In the genomic region with DNA sequence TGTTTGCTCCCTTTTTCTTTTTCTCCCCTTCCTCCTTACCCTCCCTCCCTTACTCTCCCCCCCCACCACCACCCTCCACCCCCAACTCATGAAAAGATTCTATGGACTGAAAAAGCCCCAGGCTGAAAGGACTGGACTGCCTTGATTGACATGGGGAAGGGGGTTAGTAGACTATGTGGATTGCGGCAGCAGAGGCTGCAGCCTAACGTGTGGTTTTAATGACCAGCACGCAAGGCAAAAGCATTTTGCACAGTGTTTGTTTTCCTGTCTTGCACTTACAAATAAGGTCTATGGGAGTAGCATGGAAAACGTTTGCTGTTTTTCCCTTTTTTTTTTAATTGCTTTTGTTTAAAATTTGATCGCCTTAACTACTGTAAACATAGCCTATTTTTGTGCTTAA, we compare ENCODE assay signal across 23 cellular contexts. TPM values are rescaled to one million over a fixed set of nuclear protein-coding genes. Genes with fewer than 3 reads are reported as not detected.
DNase-seq lines count a peak whose midpoint lies in the region; ATAC-seq, FAIRE-seq and TF ChIP-seq lines count a peak whose summit lies in the region.
"Had no signal": no experiment of that assay in that cellular context is flagged by ENCODE, and none has a peak within 500 bp of the region (broad histone marks: within the 10 kb centered on the region; RNA-seq: fewer than 3 reads in every experiment).

No MANE protein-coding gene starts in this region.

- H3K36me3 Mint-ChIP-seq in activated T-helper 1 cell treated with anti-CD3 and anti-CD28 coated beads, Interleukin-12 subunit alpha, Interleukin-12 subunit beta, Interleukin-2, Interleukin-4 antibody, amounts not matched to agents 30 ng/mL and 10 ng/mL and 1 ng/mL, durations not matched to agents 14 hours and 24 hours and 36 hours (ENCODE audit: low read depth), result peaks cover 7% of the 10 kb centered on the region

- H3K4me3 ChIP-seq in neural cell (ENCODE audit: low read length) (peak overlapping the region; percentile 30), right cardiac atrium (ENCODE audit: low read length) (no peak overlapping the region), trophoblast cell (ENCODE audit: low read depth, low read length) (no peak overlapping the region)
- H3K4me3 ChIP-seq: breast epithelium, spleen had no signal

- peaks cover 2% of the 10 kb centered on the region for H3K27me3 Mint-ChIP-seq in activated T-helper 1 cell treated with anti-CD3 and anti-CD28 coated beads, Interleukin-12 subunit alpha, Interleukin-12 subunit beta, Interleukin-2, Interleukin-4 antibody, amounts not matched to agents 30 ng/mL and 10 ng/mL and 1 ng/mL, durations not matched to agents 14 hours and 24 hours and 36 hours (ENCODE audit: insufficient read depth)
- H3K27me3 Mint-ChIP-seq: dendritic cell treated with granulocyte-macrophage colony-stimulating factor and Interleukin-4, amounts not matched to agents 40 ng/mL and 50 ng/mL, for 4 days had no signal

- H3K36me3 ChIP-seq in neural cell (ENCODE audit: insufficient read depth, low read length) (peaks cover 8% of the 10 kb centered on the region), trophoblast cell (ENCODE audit: control insufficient read depth in 1 of 2, insufficient read depth in 2 of 2, low read length in 2 of 2) (peaks cover 15 to 16% of the 10 kb centered on the region in 2 experiments)

- no peak overlapping the region for H2AFZ ChIP-seq in neural cell (ENCODE audit: low read depth, low read length)
- H2AFZ ChIP-seq in trophoblast cell (ENCODE audit: insufficient read depth, low read length, poor library complexity), result no peak overlapping the region

- H2BK5ac ChIP-seq in trophoblast cell (ENCODE audit: low read depth, low read length, poor library complexity), result no peak overlapping the region

- H3K9me3 Mint-ChIP-seq in activated T-helper 1 cell treated with anti-CD3 and anti-CD28 coated beads, Interleukin-12 subunit alpha, Interleukin-12 subunit beta, Interleukin-2, Interleukin-4 antibody, amounts not matched to agents 30 ng/mL and 10 ng/mL and 1 ng/mL, durations not matched to agents 14 hours and 24 hours and 36 hours, result no peaks in the 10 kb centered on the region
- H3K9me3 Mint-ChIP-seq: dendritic cell treated with granulocyte-macrophage colony-stimulating factor and Interleukin-4, amounts not matched to agents 40 ng/mL and 50 ng/mL, for 4 days had no signal

- H3K27ac Mint-ChIP-seq in activated T-helper 1 cell treated with anti-CD3 and anti-CD28 coated beads, Interleukin-12 subunit alpha, Interleukin-12 subunit beta, Interleukin-2, Interleukin-4 antibody, amounts not matched to agents 30 ng/mL and 10 ng/mL and 1 ng/mL, durations not matched to agents 14 hours and 24 hours and 36 hours, result no peak overlapping the region
- H3K27ac Mint-ChIP-seq: dendritic cell treated with granulocyte-macrophage colony-stimulating factor and Interleukin-4, amounts not matched to agents 40 ng/mL and 50 ng/mL, for 4 days had no signal

- intact Hi-C loops in activated T-helper 1 cell treated with anti-CD3 and anti-CD28 coated beads, Interleukin-12 subunit alpha, Interleukin-12 subunit beta, Interleukin-2, Interleukin-4 antibody, amounts not matched to agents 30 ng/mL and 10 ng/mL and 1 ng/mL, durations not matched to agents 14 hours and 24 hours and 36 hours (cut with micrococcal nuclease), result no loop called here
- intact Hi-C loops in right cardiac atrium (cut with DNase I), result no loop called here

- H3K4me1 Mint-ChIP-seq in activated T-helper 1 cell treated with anti-CD3 and anti-CD28 coated beads, Interleukin-12 subunit alpha, Interleukin-12 subunit beta, Interleukin-2, Interleukin-4 antibody, amounts not matched to agents 30 ng/mL and 10 ng/mL and 1 ng/mL, durations not matched to agents 14 hours and 24 hours and 36 hours (ENCODE audit: low read depth), result peaks cover 2% of the 10 kb centered on the region

- peaks cover 2% of the 10 kb centered on the region for H3F3A ChIP-seq in neural cell (ENCODE audit: insufficient read depth, low read length, poor library complexity, severe bottlenecking)

- no peak overlapping the region for H2AK5ac ChIP-seq in trophoblast cell (ENCODE audit: low read length)

- H2BK12ac ChIP-seq in trophoblast cell (ENCODE audit: low read length), result no peak overlapping the region

- H3K27ac ChIP-seq in cingulate gyrus (ENCODE audit: low read depth, low read length), result peak overlapping the region; percentile 70
- H3K27ac ChIP-seq in neural cell (ENCODE audit: low read length), result no peak overlapping the region
- no peak overlapping the region for H3K27ac ChIP-seq in right cardiac atrium (ENCODE audit: low read length)
- no peak overlapping the region for H3K27ac ChIP-seq in trophoblast cell (ENCODE audit: low read depth, low read length)
- H3K27ac ChIP-seq: breast epithelium, spleen had no signal

- H3K4ac ChIP-seq in trophoblast cell (ENCODE audit: low read depth, low read length), result no peak overlapping the region

- H4K91ac ChIP-seq in trophoblast cell (ENCODE audit: low read depth, low read length), result no peak overlapping the region

- no peaks in the 10 kb centered on the region for H3K9me2 ChIP-seq in neural cell (ENCODE audit: insufficient read depth, low read length)
- H3K9me2 ChIP-seq: SK-N-SH had no signal

- H3K18ac ChIP-seq in trophoblast cell (ENCODE audit: low read length), result no peak overlapping the region

- H3K4me1 ChIP-seq in right cardiac atrium (ENCODE audit: control insufficient read depth, insufficient read depth, low read length) (no peaks in the 10 kb centered on the region), trophoblast cell (ENCODE audit: control insufficient read depth in 1 of 2, insufficient read depth in 2 of 2, low read length in 2 of 2) (no peaks in the 10 kb centered on the region)
- H3K4me1 ChIP-seq: breast epithelium had no signal

- FAIRE-seq in D721Med (lab: Jason Lieb, UNC), result peak; percentile 79
- FAIRE-seq: GM12891 had no signal

- H3K9ac ChIP-seq in neural cell (ENCODE audit: low read length), result no peak overlapping the region
- no peak overlapping the region for H3K9ac ChIP-seq in trophoblast cell (ENCODE audit: low read length)
- H3K9ac ChIP-seq: SK-N-SH had no signal

- H4K8ac ChIP-seq in trophoblast cell (ENCODE audit: low read depth, low read length), result no peak overlapping the region

- H3K79me2 ChIP-seq in neural cell (replicated peaks; ENCODE audit: insufficient read depth, low read length) (peaks cover 60% of the 10 kb centered on the region), trophoblast cell (ENCODE audit: control insufficient read depth, insufficient read depth, low read length, poor library complexity) (no peaks in the 10 kb centered on the region)

- no peaks in the 10 kb centered on the region for H3K27me3 ChIP-seq in neural cell (ENCODE audit: insufficient read depth, low read depth, low read length)
- H3K27me3 ChIP-seq in right cardiac atrium (ENCODE audit: control insufficient read depth, insufficient read depth), result no peaks in the 10 kb centered on the region
- no peaks in the 10 kb centered on the region for H3K27me3 ChIP-seq in trophoblast cell (ENCODE audit: insufficient read depth, low read length)
- H3K27me3 ChIP-seq: breast epithelium, heart right ventricle, spleen had no signal

- no peaks in the 10 kb centered on the region for H3K79me1 ChIP-seq in trophoblast cell (ENCODE audit: low read length)

- H3K9me3 ChIP-seq in neural cell (ENCODE audit: low read length) (no peaks in the 10 kb centered on the region), right cardiac atrium (ENCODE audit: control insufficient read depth, low read length) (no peaks in the 10 kb centered on the region), trophoblast cell (ENCODE audit: insufficient read depth, low read depth, low read length) (no peaks in the 10 kb centered on the region)
- H3K9me3 ChIP-seq: breast epithelium, heart right ventricle, SK-N-SH, spleen had no signal

- WGBS in right cardiac atrium, result 61% methylated on average over 5 of the region's 5 CpGs
- WGBS in trophoblast cell (ENCODE audit: extremely low coverage, insufficient coverage, insufficient read length), result no CpG with 5 or more reads among the region's 5 CpGs

- no peak for TF ChIP-seq EP300 in neural cell (conservative IDR thresholded peaks at IDR 0.05; ENCODE audit: poor library complexity, severe bottlenecking)

- no peak overlapping the region for H2BK120ac ChIP-seq in trophoblast cell (ENCODE audit: insufficient read depth, low read length, poor library complexity)

- H4K20me1 ChIP-seq in neural cell (ENCODE audit: insufficient read depth), result no peaks in the 10 kb centered on the region

- ATAC-seq in right cardiac atrium, result no peak
- ATAC-seq: left lobe of liver; stimulated activated naive CD8-positive, alpha-beta T cell treated with anti-CD3 and anti-CD28 coated beads, Interleukin-15, Interleukin-2, amounts not matched to agents 100 U/mL and 50 U/mL, for 24 hours had no signal

- no peak for TF ChIP-seq CTCF in D721Med (IDR thresholded peaks at IDR 0.05; ENCODE audit: insufficient read depth, missing control alignments)
- TF ChIP-seq CTCF in neural cell (IDR thresholded peaks at IDR 0.05; ENCODE audit: poor library complexity, severe bottlenecking), result no peak

- no peak overlapping the region for H3K14ac ChIP-seq in trophoblast cell (ENCODE audit: low read length)

- H3K23ac ChIP-seq in trophoblast cell (ENCODE audit: low read length), result no peak overlapping the region

- DNase-seq in D721Med (ENCODE audit: insufficient read length, low spot score) (no peak), NCI-H524 treated with DMSO at 0.1 percent for 48 hours (lab: John Stamatoyannopoulos, UW) (peak; percentile 39), T-helper 1 cell (no peak), right cardiac atrium (no peak), trophoblast cell (no peak)
- no peak for DNase-seq in activated T-helper 1 cell treated with anti-CD3 and anti-CD28 coated beads, Interleukin-12 subunit alpha, Interleukin-12 subunit beta, Interleukin-2, Interleukin-4 antibody, amounts not matched to agents 30 ng/mL and 10 ng/mL and 1 ng/mL, durations not matched to agents 14 hours and 24 hours and 36 hours (ENCODE audit: low spot score)
- DNase-seq: activated CD4-positive, alpha-beta T cell treated with anti-CD3 and anti-CD28 coated beads, Interleukin-2, amount 50 U/mL, for 4 hours; activated effector memory CD4-positive, alpha-beta T cell treated with anti-CD3 and anti-CD28 coated beads, Interleukin-2, amount 50 U/mL, for 16 hours; heart right ventricle; KG1; NCI-H187; NCI-H345; nucleus accumbens; SK-N-SH; spleen; stimulated activated CD4-positive, alpha-beta T cell treated with anti-CD3 and anti-CD28 coated beads, Interleukin-4, amount 100 ng/mL, for 1 hour; stimulated activated naive CD8-positive, alpha-beta T cell treated with anti-CD3 and anti-CD28 coated beads, Interleukin-15, Interleukin-2, amounts not matched to agents 100 U/mL and 50 U/mL, for 24 hours had no signal

- H3K4me3 Mint-ChIP-seq in activated T-helper 1 cell treated with anti-CD3 and anti-CD28 coated beads, Interleukin-12 subunit alpha, Interleukin-12 subunit beta, Interleukin-2, Interleukin-4 antibody, amounts not matched to agents 30 ng/mL and 10 ng/mL and 1 ng/mL, durations not matched to agents 14 hours and 24 hours and 36 hours, result no peak overlapping the region
- H3K4me3 Mint-ChIP-seq: dendritic cell treated with granulocyte-macrophage colony-stimulating factor and Interleukin-4, amounts not matched to agents 40 ng/mL and 50 ng/mL, for 4 days had no signal

- TF ChIP-seq RAD21 in neural cell (conservative IDR thresholded peaks at IDR 0.05), result no peak

- no peak overlapping the region for H4K12ac ChIP-seq in trophoblast cell (ENCODE audit: low read depth, low read length)

- H3K4me2 ChIP-seq in neural cell (ENCODE audit: low read length) (peak overlapping the region; percentile 54), trophoblast cell (ENCODE audit: low read length) (no peak overlapping the region)
- H3K4me2 ChIP-seq: SK-N-SH had no signal

RNA-seq across cellular contexts. Expression of a gene that starts 5.5 kb away (rescaled TPM):
- polyA plus RNA-seq in neural cell (28.1 and 30.6 TPM in 2 replicates), right cardiac atrium (18.4 TPM)
- 48.7 and 49.4 TPM in 2 replicates for polyA minus RNA-seq in neural cell
- total RNA-seq in activated T-helper 1 cell treated with anti-CD3 and anti-CD28 coated beads, Interleukin-12 subunit alpha, Interleukin-12 subunit beta, Interleukin-2, Interleukin-4 antibody, amounts not matched to agents 30 ng/mL and 10 ng/mL and 1 ng/mL, durations not matched to agents 14 hours and 24 hours and 36 hours, result 5.3 and 5.7 TPM in 2 replicates
- total RNA-seq in right cardiac atrium, result 10 to 100 TPM; 19.8 to 32.0 (median 27.4) TPM
- 6.7 TPM in 2 replicates for polyA plus RNA-seq in trophoblast cell (2013)
